In the genomic region with DNA sequence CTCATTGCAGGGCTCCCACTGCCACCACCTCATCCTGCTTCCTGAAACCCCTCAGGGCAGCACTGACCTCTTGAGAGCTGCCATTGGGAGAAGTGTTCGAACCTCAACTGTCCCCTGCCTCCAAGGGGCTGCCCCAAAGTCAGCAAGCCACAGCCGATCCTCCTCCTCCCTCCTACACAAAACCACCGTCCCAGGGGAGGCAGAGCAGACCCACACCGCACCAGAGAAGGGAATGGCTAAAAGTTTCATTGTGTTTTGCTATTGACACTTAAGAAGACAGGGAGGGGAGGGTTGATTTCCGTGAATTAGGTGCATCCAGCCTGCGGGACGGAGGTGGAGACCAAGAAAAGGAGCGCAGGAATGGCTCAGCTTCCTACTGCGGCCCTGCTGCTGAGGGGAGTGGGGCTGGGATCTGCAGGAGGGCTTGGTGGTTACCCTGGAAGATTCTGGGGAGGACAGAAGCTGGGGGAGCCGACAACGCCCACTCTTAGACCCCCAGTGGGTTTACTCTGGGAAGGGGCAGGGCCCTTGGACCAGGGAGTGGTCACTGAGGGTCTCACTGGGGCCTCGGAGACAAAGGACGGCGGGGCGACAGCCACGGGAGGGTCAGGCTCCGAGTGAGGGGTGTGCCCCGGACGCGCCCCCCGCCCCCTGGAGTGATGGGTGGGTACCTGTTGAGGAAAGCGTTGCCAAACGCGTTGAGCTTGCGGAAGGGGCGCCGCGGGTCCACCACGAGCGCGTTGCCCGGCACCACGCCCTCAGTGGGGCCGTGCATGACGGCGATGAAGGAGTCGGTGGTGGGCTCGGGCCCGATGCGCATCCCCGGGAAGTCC, we compare ENCODE assay signal across 1 cellular context.
TF ChIP-seq lines count a peak whose summit lies in the region.

No MANE protein-coding gene starts in this region.

TF ChIP-seq in HepG2, 621 proteins besides CTCF, POLR2A, EP300 and RAD21 (continued from another document):
- TF ChIP-seq, protein P1, sequence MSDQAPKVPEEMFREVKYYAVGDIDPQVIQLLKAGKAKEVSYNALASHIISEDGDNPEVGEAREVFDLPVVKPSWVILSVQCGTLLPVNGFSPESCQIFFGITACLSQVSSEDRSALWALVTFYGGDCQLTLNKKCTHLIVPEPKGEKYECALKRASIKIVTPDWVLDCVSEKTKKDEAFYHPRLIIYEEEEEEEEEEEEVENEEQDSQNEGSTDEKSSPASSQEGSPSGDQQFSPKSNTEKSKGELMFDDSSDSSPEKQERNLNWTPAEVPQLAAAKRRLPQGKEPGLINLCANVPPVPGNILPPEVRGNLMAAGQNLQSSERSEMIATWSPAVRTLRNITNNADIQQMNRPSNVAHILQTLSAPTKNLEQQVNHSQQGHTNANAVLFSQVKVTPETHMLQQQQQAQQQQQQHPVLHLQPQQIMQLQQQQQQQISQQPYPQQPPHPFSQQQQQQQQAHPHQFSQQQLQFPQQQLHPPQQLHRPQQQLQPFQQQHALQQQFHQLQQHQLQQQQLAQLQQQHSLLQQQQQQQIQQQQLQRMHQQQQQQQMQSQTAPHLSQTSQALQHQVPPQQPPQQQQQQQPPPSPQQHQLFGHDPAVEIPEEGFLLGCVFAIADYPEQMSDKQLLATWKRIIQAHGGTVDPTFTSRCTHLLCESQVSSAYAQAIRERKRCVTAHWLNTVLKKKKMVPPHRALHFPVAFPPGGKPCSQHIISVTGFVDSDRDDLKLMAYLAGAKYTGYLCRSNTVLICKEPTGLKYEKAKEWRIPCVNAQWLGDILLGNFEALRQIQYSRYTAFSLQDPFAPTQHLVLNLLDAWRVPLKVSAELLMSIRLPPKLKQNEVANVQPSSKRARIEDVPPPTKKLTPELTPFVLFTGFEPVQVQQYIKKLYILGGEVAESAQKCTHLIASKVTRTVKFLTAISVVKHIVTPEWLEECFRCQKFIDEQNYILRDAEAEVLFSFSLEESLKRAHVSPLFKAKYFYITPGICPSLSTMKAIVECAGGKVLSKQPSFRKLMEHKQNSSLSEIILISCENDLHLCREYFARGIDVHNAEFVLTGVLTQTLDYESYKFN (CRISPR knock-in tag; conservative IDR thresholded peaks at IDR 0.05), result no peak
- 0 out of 2 replicates have a peak, but pooled peaks have one; percentile 20 for TF ChIP-seq ZNF670 (CRISPR knock-in tag; IDR thresholded peaks at IDR 0.05; ENCODE audit: borderline replicate concordance)
- TF ChIP-seq SAP130 (CRISPR knock-in tag; IDR thresholded peaks at IDR 0.05; ENCODE audit: low read depth), result 0 out of 2 replicates have a peak, but pooled peaks have one; percentile 2
- no peak for TF ChIP-seq SOX13 (IDR thresholded peaks at IDR 0.05)
- TF ChIP-seq SOX13 (CRISPR knock-in tag; conservative IDR thresholded peaks at IDR 0.05 in 1 of 2, IDR thresholded peaks at IDR 0.05 in 1 of 2), result no peak
- TF ChIP-seq, protein P2, sequence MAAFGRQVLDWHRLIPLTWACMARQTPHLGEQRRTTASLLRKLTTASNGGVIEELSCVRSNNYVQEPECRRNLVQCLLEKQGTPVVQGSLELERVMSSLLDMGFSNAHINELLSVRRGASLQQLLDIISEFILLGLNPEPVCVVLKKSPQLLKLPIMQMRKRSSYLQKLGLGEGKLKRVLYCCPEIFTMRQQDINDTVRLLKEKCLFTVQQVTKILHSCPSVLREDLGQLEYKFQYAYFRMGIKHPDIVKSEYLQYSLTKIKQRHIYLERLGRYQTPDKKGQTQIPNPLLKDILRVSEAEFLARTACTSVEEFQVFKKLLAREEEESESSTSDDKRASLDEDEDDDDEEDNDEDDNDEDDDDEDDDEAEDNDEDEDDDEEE (CRISPR knock-in tag; IDR thresholded peaks at IDR 0.05), result 0 out of 2 replicates have a peak, but pooled peaks have one; percentile 14
- TF ChIP-seq, protein P3, sequence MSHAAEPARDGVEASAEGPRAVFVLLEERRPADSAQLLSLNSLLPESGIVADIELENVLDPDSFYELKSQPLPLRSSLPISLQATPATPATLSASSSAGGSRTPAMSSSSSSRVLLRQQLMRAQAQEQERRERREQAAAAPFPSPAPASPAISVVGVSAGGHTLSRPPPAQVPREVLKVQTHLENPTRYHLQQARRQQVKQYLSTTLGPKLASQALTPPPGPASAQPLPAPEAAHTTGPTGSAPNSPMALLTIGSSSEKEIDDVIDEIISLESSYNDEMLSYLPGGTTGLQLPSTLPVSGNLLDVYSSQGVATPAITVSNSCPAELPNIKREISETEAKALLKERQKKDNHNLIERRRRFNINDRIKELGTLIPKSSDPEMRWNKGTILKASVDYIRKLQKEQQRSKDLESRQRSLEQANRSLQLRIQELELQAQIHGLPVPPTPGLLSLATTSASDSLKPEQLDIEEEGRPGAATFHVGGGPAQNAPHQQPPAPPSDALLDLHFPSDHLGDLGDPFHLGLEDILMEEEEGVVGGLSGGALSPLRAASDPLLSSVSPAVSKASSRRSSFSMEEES (CRISPR knock-in tag; IDR thresholded peaks at IDR 0.05), result no peak
- no peak for TF ChIP-seq ZNF235 (CRISPR knock-in tag; IDR thresholded peaks at IDR 0.05; ENCODE audit: borderline replicate concordance)
- no peak for TF ChIP-seq ZNF672 (CRISPR knock-in tag; IDR thresholded peaks at IDR 0.05)
- no peak for TF ChIP-seq ZNF3 (CRISPR knock-in tag; IDR thresholded peaks at IDR 0.05)
- 0 out of 2 replicates have a peak, but pooled peaks have one; percentile 11 for TF ChIP-seq SAFB2 (CRISPR knock-in tag; IDR thresholded peaks at IDR 0.05; ENCODE audit: borderline replicate concordance, low read depth)
- peak; percentile 47; the same call in 1 of the 2 replicates for TF ChIP-seq MTF2 (CRISPR knock-in tag; IDR thresholded peaks at IDR 0.05; ENCODE audit: borderline replicate concordance)
- TF ChIP-seq EHMT2 (IDR thresholded peaks at IDR 0.05; ENCODE audit: borderline replicate concordance, low read depth, low read length), result no peak
- TF ChIP-seq, protein P4, sequence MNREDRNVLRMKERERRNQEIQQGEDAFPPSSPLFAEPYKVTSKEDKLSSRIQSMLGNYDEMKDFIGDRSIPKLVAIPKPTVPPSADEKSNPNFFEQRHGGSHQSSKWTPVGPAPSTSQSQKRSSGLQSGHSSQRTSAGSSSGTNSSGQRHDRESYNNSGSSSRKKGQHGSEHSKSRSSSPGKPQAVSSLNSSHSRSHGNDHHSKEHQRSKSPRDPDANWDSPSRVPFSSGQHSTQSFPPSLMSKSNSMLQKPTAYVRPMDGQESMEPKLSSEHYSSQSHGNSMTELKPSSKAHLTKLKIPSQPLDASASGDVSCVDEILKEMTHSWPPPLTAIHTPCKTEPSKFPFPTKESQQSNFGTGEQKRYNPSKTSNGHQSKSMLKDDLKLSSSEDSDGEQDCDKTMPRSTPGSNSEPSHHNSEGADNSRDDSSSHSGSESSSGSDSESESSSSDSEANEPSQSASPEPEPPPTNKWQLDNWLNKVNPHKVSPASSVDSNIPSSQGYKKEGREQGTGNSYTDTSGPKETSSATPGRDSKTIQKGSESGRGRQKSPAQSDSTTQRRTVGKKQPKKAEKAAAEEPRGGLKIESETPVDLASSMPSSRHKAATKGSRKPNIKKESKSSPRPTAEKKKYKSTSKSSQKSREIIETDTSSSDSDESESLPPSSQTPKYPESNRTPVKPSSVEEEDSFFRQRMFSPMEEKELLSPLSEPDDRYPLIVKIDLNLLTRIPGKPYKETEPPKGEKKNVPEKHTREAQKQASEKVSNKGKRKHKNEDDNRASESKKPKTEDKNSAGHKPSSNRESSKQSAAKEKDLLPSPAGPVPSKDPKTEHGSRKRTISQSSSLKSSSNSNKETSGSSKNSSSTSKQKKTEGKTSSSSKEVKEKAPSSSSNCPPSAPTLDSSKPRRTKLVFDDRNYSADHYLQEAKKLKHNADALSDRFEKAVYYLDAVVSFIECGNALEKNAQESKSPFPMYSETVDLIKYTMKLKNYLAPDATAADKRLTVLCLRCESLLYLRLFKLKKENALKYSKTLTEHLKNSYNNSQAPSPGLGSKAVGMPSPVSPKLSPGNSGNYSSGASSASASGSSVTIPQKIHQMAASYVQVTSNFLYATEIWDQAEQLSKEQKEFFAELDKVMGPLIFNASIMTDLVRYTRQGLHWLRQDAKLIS (CRISPR knock-in tag; IDR thresholded peaks at IDR 0.05), result no peak
- no peak for TF ChIP-seq SRSF1 (optimal IDR thresholded peaks at IDR 0.05; ENCODE audit: low read depth, low read length)
- TF ChIP-seq ZNF777 (CRISPR knock-in tag; IDR thresholded peaks at IDR 0.05), result no peak
- TF ChIP-seq CBX2 (IDR thresholded peaks at IDR 0.05; ENCODE audit: low read depth, low read length), result no peak
- TF ChIP-seq CBX2 (CRISPR knock-in tag; IDR thresholded peaks at IDR 0.05; ENCODE audit: low read depth), result 0 out of 2 replicates have a peak, but pooled peaks have one; percentile 41
- TF ChIP-seq SALL2 (CRISPR knock-in tag; IDR thresholded peaks at IDR 0.05), result no peak
- TF ChIP-seq MYC (CRISPR knock-in tag; IDR thresholded peaks at IDR 0.05; ENCODE audit: borderline replicate concordance), result 0 out of 2 replicates have a peak, but pooled peaks have one; percentile 4
- TF ChIP-seq ZFP82 (CRISPR knock-in tag; IDR thresholded peaks at IDR 0.05; ENCODE audit: borderline replicate concordance), result 0 out of 2 replicates have a peak, but pooled peaks have one; percentile 76
- no peak for TF ChIP-seq STAG1 (CRISPR knock-in tag; IDR thresholded peaks at IDR 0.05)
- peak; percentile 4 for TF ChIP-seq HNRNPLL (IDR thresholded peaks at IDR 0.05; ENCODE audit: low read depth, low read length, poor library complexity, severe bottlenecking)
- TF ChIP-seq ZKSCAN5 (CRISPR knock-in tag; IDR thresholded peaks at IDR 0.05), result no peak
- TF ChIP-seq FOXC1 (CRISPR knock-in tag; IDR thresholded peaks at IDR 0.05; ENCODE audit: borderline replicate concordance), result 0 out of 2 replicates have a peak, but pooled peaks have one; percentile 10
- 0 out of 2 replicates have a peak, but pooled peaks have one; percentile 11 for TF ChIP-seq KLF12 (CRISPR knock-in tag; IDR thresholded peaks at IDR 0.05; ENCODE audit: borderline replicate concordance)
- TF ChIP-seq ZNF562 (CRISPR knock-in tag; IDR thresholded peaks at IDR 0.05; ENCODE audit: borderline replicate concordance), result no peak
- TF ChIP-seq, protein P5, sequence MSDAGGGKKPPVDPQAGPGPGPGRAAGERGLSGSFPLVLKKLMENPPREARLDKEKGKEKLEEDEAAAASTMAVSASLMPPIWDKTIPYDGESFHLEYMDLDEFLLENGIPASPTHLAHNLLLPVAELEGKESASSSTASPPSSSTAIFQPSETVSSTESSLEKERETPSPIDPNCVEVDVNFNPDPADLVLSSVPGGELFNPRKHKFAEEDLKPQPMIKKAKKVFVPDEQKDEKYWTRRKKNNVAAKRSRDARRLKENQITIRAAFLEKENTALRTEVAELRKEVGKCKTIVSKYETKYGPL (CRISPR knock-in tag; IDR thresholded peaks at IDR 0.05), result no peak
- no peak for TF ChIP-seq JUND (CRISPR knock-in tag; IDR thresholded peaks at IDR 0.05)
- TF ChIP-seq ZNF432 (CRISPR knock-in tag; IDR thresholded peaks at IDR 0.05; ENCODE audit: borderline replicate concordance), result no peak
- peak; percentile 5; the same call in 1 of the 2 replicates for TF ChIP-seq AKAP8 (CRISPR knock-in tag; IDR thresholded peaks at IDR 0.05)
- TF ChIP-seq MAF1 (CRISPR knock-in tag; IDR thresholded peaks at IDR 0.05; ENCODE audit: borderline replicate concordance), result 0 out of 2 replicates have a peak, but pooled peaks have one; percentile 45
- no peak for TF ChIP-seq SP5 (CRISPR knock-in tag; IDR thresholded peaks at IDR 0.05; ENCODE audit: borderline replicate concordance, low read depth)
- no peak for TF ChIP-seq ZNF30 (CRISPR knock-in tag; IDR thresholded peaks at IDR 0.05)
- TF ChIP-seq ZFX (CRISPR knock-in tag; IDR thresholded peaks at IDR 0.05; ENCODE audit: low read depth), result 0 out of 2 replicates have a peak, but pooled peaks have one; percentile 3
- no peak for TF ChIP-seq PRMT3 (CRISPR knock-in tag; IDR thresholded peaks at IDR 0.05; ENCODE audit: borderline replicate concordance, low read depth)
- no peak for TF ChIP-seq NFKBIZ (CRISPR knock-in tag; IDR thresholded peaks at IDR 0.05)
- 0 out of 2 replicates have a peak, but pooled peaks have one; percentile 1 for TF ChIP-seq ERF (CRISPR knock-in tag; IDR thresholded peaks at IDR 0.05)
- TF ChIP-seq, protein P6, sequence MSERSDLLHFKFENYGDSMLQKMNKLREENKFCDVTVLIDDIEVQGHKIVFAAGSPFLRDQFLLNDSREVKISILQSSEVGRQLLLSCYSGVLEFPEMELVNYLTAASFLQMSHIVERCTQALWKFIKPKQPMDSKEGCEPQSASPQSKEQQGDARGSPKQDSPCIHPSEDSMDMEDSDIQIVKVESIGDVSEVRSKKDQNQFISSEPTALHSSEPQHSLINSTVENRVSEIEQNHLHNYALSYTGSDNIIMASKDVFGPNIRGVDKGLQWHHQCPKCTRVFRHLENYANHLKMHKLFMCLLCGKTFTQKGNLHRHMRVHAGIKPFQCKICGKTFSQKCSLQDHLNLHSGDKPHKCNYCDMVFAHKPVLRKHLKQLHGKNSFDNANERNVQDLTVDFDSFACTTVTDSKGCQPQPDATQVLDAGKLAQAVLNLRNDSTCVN (CRISPR knock-in tag; IDR thresholded peaks at IDR 0.05; ENCODE audit: borderline replicate concordance), result no peak
